Comparison of ENCODE assay signal across 20 cellular contexts in the genomic region with DNA sequence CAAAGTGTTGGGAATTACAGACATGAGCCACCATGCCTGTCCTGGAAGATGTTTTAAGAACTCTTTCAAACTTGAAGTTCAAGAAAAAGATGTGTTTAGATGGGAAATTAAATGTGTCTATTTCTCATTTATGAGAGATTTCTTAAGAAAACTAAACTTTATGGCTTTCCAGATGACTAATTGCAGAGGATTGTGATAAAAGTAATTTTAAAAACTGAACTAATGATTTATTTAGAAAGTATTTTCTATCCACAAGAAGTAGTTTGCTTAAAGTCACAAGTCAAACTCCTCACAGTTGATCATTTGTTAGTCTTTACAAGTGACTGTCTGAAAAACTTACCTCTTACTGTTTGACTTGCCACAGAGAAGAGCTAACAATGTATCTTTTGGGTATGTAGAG.
DNase-seq lines count a peak whose midpoint lies in the region; ATAC-seq and TF ChIP-seq lines count a peak whose summit lies in the region.
"Had no signal": no experiment of that assay in that cellular context is flagged by ENCODE, and none has a peak within 500 bp of the region (broad histone marks: within the 10 kb centered on the region; RNA-seq: fewer than 3 reads in every experiment).

No MANE protein-coding gene starts in this region.

- DNase-seq in GM23248 (peak; percentile 2), choroid plexus epithelial cell (ENCODE audit: low read depth) (peak; percentile 9), iris pigment epithelial cell (ENCODE audit: low read depth) (peak; percentile 27), NCI-H510A treated with DMSO at 0.1 percent for 48 hours (lab: John Stamatoyannopoulos, UW) (no peak), GM19240 (ENCODE audit: insufficient read length, low spot score) (no peak), HEK293T (ENCODE audit: extremely low spot score) (no peak)
- no peak for DNase-seq in stimulated activated effector memory CD8-positive, alpha-beta T cell treated with anti-CD3 and anti-CD28 coated beads, Interleukin-12 subunit alpha, Interleukin-12 subunit beta, amount 100 ng/mL, for 72 hours (ENCODE audit: low spot score in 2 of 2)
- DNase-seq: CD4-positive, alpha-beta T cell; NCI-H1105; NCI-H1436 treated with DMSO at 0.1 percent for 48 hours; NCI-H187 treated with DMSO at 0.1 percent for 48 hours; NCI-H524 treated with DMSO at 0.1 percent for 48 hours; NCI-H82; NK-92 treated with Interleukin-12 subunit alpha and Interleukin-12 subunit beta, amount 100 ng/mL, for 24 hours; PC-9; SJCRH30 had no signal

- H3K27ac ChIP-seq in GM23248 = no peak overlapping the region
- H3K27ac ChIP-seq: BLaER1, PC-9, SJCRH30 had no signal

- H3K4me3 ChIP-seq in GM23248 = no peak overlapping the region
- H3K4me3 ChIP-seq in choroid plexus epithelial cell (ENCODE audit: low read depth, low read length) = no peak overlapping the region
- H3K4me3 ChIP-seq: BLaER1, GM12878, PC-9, SJCRH30 had no signal

- no peak for TF ChIP-seq CTCF in choroid plexus epithelial cell (conservative IDR thresholded peaks at IDR 0.05; ENCODE audit: low read depth, low read length)

- H3K4me2 ChIP-seq in GM23248 (ENCODE audit: unreplicated experiment) = no peak overlapping the region
- H3K4me2 ChIP-seq: BLaER1, PC-9 had no signal

- H3K9me3 Mint-ChIP-seq in stimulated activated effector memory CD8-positive, alpha-beta T cell treated with anti-CD3 and anti-CD28 coated beads, Interleukin-12 subunit alpha, Interleukin-12 subunit beta, amount 100 ng/mL, for 72 hours = no peaks in the 10 kb centered on the region
- H3K9me3 Mint-ChIP-seq: CD4-positive, alpha-beta T cell had no signal

- H3F3A ChIP-seq in GM23248 (ENCODE audit: insufficient read depth) = no peaks in the 10 kb centered on the region

- no peaks in the 10 kb centered on the region for H3K36me3 Mint-ChIP-seq in stimulated activated effector memory CD8-positive, alpha-beta T cell treated with anti-CD3 and anti-CD28 coated beads, Interleukin-12 subunit alpha, Interleukin-12 subunit beta, amount 100 ng/mL, for 72 hours

- H3K9me3 ChIP-seq in GM23248 (ENCODE audit: low read depth) = no peaks in the 10 kb centered on the region

- H2AFZ ChIP-seq in GM23248 = no peak overlapping the region
- H2AFZ ChIP-seq: PC-9 had no signal

- no peaks in the 10 kb centered on the region for H3K27me3 ChIP-seq in GM23248 (replicated peaks; ENCODE audit: insufficient read depth)
- H3K27me3 ChIP-seq: BLaER1, SJCRH30 had no signal

- no peaks in the 10 kb centered on the region for H3K9me2 ChIP-seq in GM23248 (ENCODE audit: insufficient read depth)

- no peaks in the 10 kb centered on the region for H3K36me3 ChIP-seq in GM23248 (ENCODE audit: low read depth)
- H3K36me3 ChIP-seq: SJCRH30 had no signal

- H3K4me3 Mint-ChIP-seq in stimulated activated effector memory CD8-positive, alpha-beta T cell treated with anti-CD3 and anti-CD28 coated beads, Interleukin-12 subunit alpha, Interleukin-12 subunit beta, amount 100 ng/mL, for 72 hours = no peak overlapping the region
- H3K4me3 Mint-ChIP-seq: CD4-positive, alpha-beta T cell had no signal

- no peaks in the 10 kb centered on the region for H3K4me1 ChIP-seq in GM23248 (ENCODE audit: insufficient read depth)
- H3K4me1 ChIP-seq: BLaER1, SJCRH30 had no signal

- H3K79me2 ChIP-seq in GM23248 (ENCODE audit: insufficient read depth) = no peaks in the 10 kb centered on the region

- CTCF ChIA-PET in HEK293T (lab: Yijun Ruan, JAX) = interaction anchor here (0.7 kb wide), 1 partner anchor 8 kb away, joined by 3 read pairs; no protein-coding TSS in a partner anchor

- H4K20me1 ChIP-seq in GM23248 (ENCODE audit: insufficient read depth) = no peaks in the 10 kb centered on the region
- H4K20me1 ChIP-seq: BLaER1 had no signal

- POLR2A ChIA-PET in HEK293T (lab: Yijun Ruan, JAX) = no interaction called here

- no peak overlapping the region for H3K9ac ChIP-seq in GM23248
- H3K9ac ChIP-seq: BLaER1 had no signal

- no peaks in the 10 kb centered on the region for H3K4me1 Mint-ChIP-seq in stimulated activated effector memory CD8-positive, alpha-beta T cell treated with anti-CD3 and anti-CD28 coated beads, Interleukin-12 subunit alpha, Interleukin-12 subunit beta, amount 100 ng/mL, for 72 hours

- ATAC-seq in stimulated activated effector memory CD8-positive, alpha-beta T cell treated with anti-CD3 and anti-CD28 coated beads, Interleukin-12 subunit alpha, Interleukin-12 subunit beta, amount 100 ng/mL, for 72 hours = peak; percentile 16
- ATAC-seq: GM12878, Right ventricle myocardium inferior, SK-N-SH treated with all-trans-retinoic acid at 6 μM for 48 hours had no signal

- in situ Hi-C loops in GM23248 (cut with MboI) = no loop called here

- no peak overlapping the region for H3K27ac Mint-ChIP-seq in stimulated activated effector memory CD8-positive, alpha-beta T cell treated with anti-CD3 and anti-CD28 coated beads, Interleukin-12 subunit alpha, Interleukin-12 subunit beta, amount 100 ng/mL, for 72 hours
- H3K27ac Mint-ChIP-seq: CD4-positive, alpha-beta T cell had no signal

TF ChIP-seq in HEK293T, 16 proteins besides CTCF, POLR2A, EP300 and RAD21:
- TF ChIP-seq BHLHE40 (IDR thresholded peaks at IDR 0.05; ENCODE audit: borderline replicate concordance) (no peak), CTBP1 (IDR thresholded peaks at IDR 0.05; ENCODE audit: borderline replicate concordance) (no peak), TARDBP (IDR thresholded peaks at IDR 0.05) (no peak), SUZ12 (IDR thresholded peaks at IDR 0.05) (no peak), ELF4 (IDR thresholded peaks at IDR 0.05) (no peak), SP1 (IDR thresholded peaks at IDR 0.05) (no peak), ZNF384 (IDR thresholded peaks at IDR 0.05) (no peak), ARNT (IDR thresholded peaks at IDR 0.05) (no peak), L3MBTL2 (conservative IDR thresholded peaks at IDR 0.05) (no peak), FOXK2 (IDR thresholded peaks at IDR 0.05) (no peak), FOXA1 (IDR thresholded peaks at IDR 0.05) (no peak), HDGF (IDR thresholded peaks at IDR 0.05; ENCODE audit: borderline replicate concordance) (no peak), FOXM1 (IDR thresholded peaks at IDR 0.05; ENCODE audit: borderline replicate concordance) (no peak), NFRKB (IDR thresholded peaks at IDR 0.05) (no peak), LEF1 (IDR thresholded peaks at IDR 0.05; ENCODE audit: borderline replicate concordance) (no peak)
- TF ChIP-seq, protein P1, sequence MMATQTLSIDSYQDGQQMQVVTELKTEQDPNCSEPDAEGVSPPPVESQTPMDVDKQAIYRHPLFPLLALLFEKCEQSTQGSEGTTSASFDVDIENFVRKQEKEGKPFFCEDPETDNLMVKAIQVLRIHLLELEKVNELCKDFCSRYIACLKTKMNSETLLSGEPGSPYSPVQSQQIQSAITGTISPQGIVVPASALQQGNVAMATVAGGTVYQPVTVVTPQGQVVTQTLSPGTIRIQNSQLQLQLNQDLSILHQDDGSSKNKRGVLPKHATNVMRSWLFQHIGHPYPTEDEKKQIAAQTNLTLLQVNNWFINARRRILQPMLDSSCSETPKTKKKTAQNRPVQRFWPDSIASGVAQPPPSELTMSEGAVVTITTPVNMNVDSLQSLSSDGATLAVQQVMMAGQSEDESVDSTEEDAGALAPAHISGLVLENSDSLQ (IDR thresholded peaks at IDR 0.05) = no peak

Comparison
In these comparisons a context has a peak if more than half of its experiments do, and no peak if none do; other contexts are left out.
1. DNase-seq: peak in GM23248 (single experiment), choroid plexus epithelial cell (single experiment) and iris pigment epithelial cell (single experiment); none in stimulated activated effector memory CD8-positive, alpha-beta T cell treated with anti-CD3 and anti-CD28 coated beads, Interleukin-12 subunit alpha, Interleukin-12 subunit beta, amount 100 ng/mL, for 72 hours (0 of 2), NCI-H510A treated with DMSO at 0.1 percent for 48 hours (single experiment), GM19240 (single experiment) and HEK293T (single experiment).